11 cellular contexts compared by ENCODE assay signal in genomic region chr7:28684729-28685211, GRCh38.
DNase-seq lines count a peak whose midpoint lies in the region; ATAC-seq and TF ChIP-seq lines count a peak whose summit lies in the region.
"Had no signal": no experiment of that assay in that cellular context is flagged by ENCODE, and none has a peak within 500 bp of the region (broad histone marks: within the 10 kb centered on the region; RNA-seq: fewer than 3 reads in every experiment).

No MANE protein-coding gene starts in this region.

- H2BK15ac ChIP-seq in IMR-90 (ENCODE audit: low read depth, low read length) (peak overlapping the region; percentile 3; the same call in 1 of the 3 replicates), neuronal stem cell (ENCODE audit: low read length) (no peak overlapping the region)

- H4K20me1 ChIP-seq in IMR-90 (ENCODE audit: insufficient read depth, low read length) = no peaks in the 10 kb centered on the region
- no peaks in the 10 kb centered on the region for H4K20me1 ChIP-seq in mammary epithelial cell (ENCODE audit: insufficient read depth, low read length)

- peaks cover 22% of the 10 kb centered on the region for H3K79me2 ChIP-seq in mammary epithelial cell (ENCODE audit: insufficient read depth, low read length)

- POLR2A ChIA-PET in IMR-90 (lab: Charles Lee; ENCODE audit: unreplicated experiment) = no interaction called here

- H3K36me3 ChIP-seq in IMR-90 (ENCODE audit: control insufficient read depth, insufficient read depth, low read length) = no peaks in the 10 kb centered on the region
- no peaks in the 10 kb centered on the region for H3K36me3 ChIP-seq in mammary epithelial cell (ENCODE audit: insufficient read depth, low read length)
- H3K36me3 ChIP-seq in neuronal stem cell (replicated peaks in 1 of 2; ENCODE audit: control insufficient read depth in 2 of 2, insufficient read depth in 2 of 2, low read length in 2 of 2) = no peaks in the 10 kb centered on the region
- H3K36me3 ChIP-seq: ovary had no signal

- BruUV-seq in IMR-90 (replicated peaks; lab: Mats Ljungman, UMichigan) (no TSS peak), mammary epithelial cell (replicated peaks; lab: Mats Ljungman, UMichigan) (no TSS peak)

- H3K9me3 ChIP-seq in IMR-90 (ENCODE audit: control insufficient read depth, insufficient read depth, low read length) = no peaks in the 10 kb centered on the region
- no peaks in the 10 kb centered on the region for H3K9me3 ChIP-seq in mammary epithelial cell (replicated peaks; ENCODE audit: insufficient read depth, low read length)
- no peaks in the 10 kb centered on the region for H3K9me3 ChIP-seq in neuronal stem cell (replicated peaks in 1 of 2; ENCODE audit: control insufficient read depth in 2 of 2, insufficient read depth in 1 of 2, low read depth in 1 of 2, low read length in 2 of 2)
- H3K9me3 ChIP-seq: ovary had no signal

- H2BK120ac ChIP-seq in IMR-90 (ENCODE audit: low read depth, low read length) (no peak overlapping the region), neuronal stem cell (ENCODE audit: low read depth, low read length) (no peak overlapping the region)

- H3K4me2 ChIP-seq in IMR-90 (ENCODE audit: low read depth, low read length) (no peak overlapping the region), mammary epithelial cell (ENCODE audit: insufficient read depth, low read depth, low read length) (no peak overlapping the region), neuronal stem cell (ENCODE audit: insufficient read depth, low read length, poor library complexity, severe bottlenecking) (no peak overlapping the region)

- no peak overlapping the region for H3K14ac ChIP-seq in IMR-90 (replicated peaks; ENCODE audit: low read depth, low read length)
- no peak overlapping the region for H3K14ac ChIP-seq in neuronal stem cell (ENCODE audit: low read length)

- intact Hi-C loops in IMR-90 (cut with micrococcal nuclease) = loop anchor here (1.0 to 5.0 kb wide), 2 partner anchors 37 to 386 kb away; no protein-coding TSS in a partner anchor
- intact Hi-C loops in mammary epithelial cell (cut with micrococcal nuclease) = loop anchor here (5.0 kb wide), 1 partner anchor 173 kb away; no protein-coding TSS in a partner anchor

- ATAC-seq in IMR-90 (ENCODE audit: low read depth) (no peak), HG02938 (IDR thresholded peaks at IDR 0.05; ENCODE audit: unreplicated experiment) (no peak), HG03342 (IDR thresholded peaks at IDR 0.05; ENCODE audit: unreplicated experiment) (no peak), GM21526 (IDR thresholded peaks at IDR 0.05; ENCODE audit: low FRiP score, unreplicated experiment) (no peak), HG02610 (IDR thresholded peaks at IDR 0.05; ENCODE audit: unreplicated experiment) (no peak)

- dilution Hi-C loops in IMR-90 (cut with HindIII; ENCODE audit: low sequenced_read_pairs, unreplicated experiment) (no loop called here), mammary epithelial cell (cut with HindIII; ENCODE audit: low sequenced_read_pairs) (no loop called here)

- H2AK9ac ChIP-seq in IMR-90 (replicated peaks; ENCODE audit: low read depth, low read length, poor library complexity) = no peak overlapping the region

- H3K23ac ChIP-seq in IMR-90 (ENCODE audit: low read depth, low read length) = no peak overlapping the region
- H3K23ac ChIP-seq in neuronal stem cell (ENCODE audit: low read depth, low read length, poor library complexity) = no peak overlapping the region

- H3K4me1 ChIP-seq in IMR-90 (ENCODE audit: control insufficient read depth, insufficient read depth, low read length) = peaks cover 4% of the 10 kb centered on the region
- peaks cover 25% of the 10 kb centered on the region for H3K4me1 ChIP-seq in mammary epithelial cell (ENCODE audit: insufficient read depth, low read length)
- peaks cover 20 to 26% of the 10 kb centered on the region in 2 donors for H3K4me1 ChIP-seq in neuronal stem cell (ENCODE audit: control insufficient read depth in 2 of 2, insufficient read depth in 1 of 2, low read depth in 1 of 2, low read length in 2 of 2)

- in situ Hi-C loops in IMR-90 (cut with MboI; ENCODE audit: low sequenced_read_pairs) = no loop called here
- in situ Hi-C loops in mammary epithelial cell (cut with MboI; ENCODE audit: low sequenced_read_pairs in 2 of 2) = no loop called here

- no peak overlapping the region for H2AK5ac ChIP-seq in IMR-90 (ENCODE audit: low read depth, low read length)
- H2AK5ac ChIP-seq in neuronal stem cell (ENCODE audit: low read depth, low read length) = no peak overlapping the region

- peak overlapping the region; percentile 20; the same call in 1 of the 2 replicates for H3K4ac ChIP-seq in IMR-90 (ENCODE audit: low read depth, low read length)
- H3K4ac ChIP-seq in neuronal stem cell (ENCODE audit: low read length) = no peak overlapping the region

- no peak overlapping the region for H2BK12ac ChIP-seq in neuronal stem cell (ENCODE audit: low read length)

- H3K27ac ChIP-seq in IMR-90 (ENCODE audit: insufficient read depth, low read length) (no peak overlapping the region), mammary epithelial cell (ENCODE audit: insufficient read depth, low read depth, low read length) (peak overlapping the region; percentile 98), neuronal stem cell (replicated peaks; ENCODE audit: low read length) (peak overlapping the region; percentile 90)
- H3K27ac ChIP-seq: ovary had no signal

- DNase-seq in GM10266 (ENCODE audit: extremely low spot score) (peak; percentile 11), IMR-90 (no peak), mammary epithelial cell (no peak), neuronal stem cell (ENCODE audit: low spot score) (no peak)
- DNase-seq: activated naive CD8-positive, alpha-beta T cell treated with anti-CD3 and anti-CD28 coated beads, Interleukin-2, amount 10 ng/mL, durations not matched to agents 7 days and 5 days; NCI-H1930 had no signal

- H3K9me1 ChIP-seq in IMR-90 (ENCODE audit: insufficient read depth, low read length) = no peaks in the 10 kb centered on the region

- TF ChIP-seq RAD21 in IMR-90 (IDR thresholded peaks at IDR 0.05; ENCODE audit: low read length) = no peak

- H4K8ac ChIP-seq in IMR-90 (ENCODE audit: low read depth in 2 of 2, low read length in 2 of 2) (no peak overlapping the region), neuronal stem cell (ENCODE audit: low read depth, low read length) (no peak overlapping the region)

- H2AFZ ChIP-seq in IMR-90 (replicated peaks; ENCODE audit: low read length, poor library complexity) (no peak overlapping the region), mammary epithelial cell (ENCODE audit: low read depth, low read length) (peak overlapping the region; percentile 49), neuronal stem cell (ENCODE audit: low read length) (no peak overlapping the region)

- no peak overlapping the region for H2BK5ac ChIP-seq in IMR-90 (ENCODE audit: low read depth, low read length, poor library complexity, severe bottlenecking)
- no peak overlapping the region for H2BK5ac ChIP-seq in neuronal stem cell (ENCODE audit: low read length)

- TF ChIP-seq CTCF in GM10266 (IDR thresholded peaks at IDR 0.05; ENCODE audit: control insufficient read depth, insufficient read depth, low read depth, missing control alignments) (no peak), IMR-90 (conservative IDR thresholded peaks at IDR 0.05; ENCODE audit: low read depth, low read length) (no peak), mammary epithelial cell (conservative IDR thresholded peaks at IDR 0.05 in 1 of 2, IDR thresholded peaks at IDR 0.05 in 1 of 2; ENCODE audit: extremely low read depth in 1 of 2, insufficient read depth in 1 of 2, low read depth in 1 of 2, low read length in 2 of 2) (no peak)

- H3K18ac ChIP-seq in IMR-90 (ENCODE audit: low read depth, low read length) = no peak overlapping the region
- H3K18ac ChIP-seq in neuronal stem cell (ENCODE audit: low read length) = peak overlapping the region; percentile 34

- H3K4me3 ChIP-seq in IMR-90 (ENCODE audit: insufficient read depth, low read depth, low read length) (no peak overlapping the region), mammary epithelial cell (replicated peaks in 1 of 3; ENCODE audit: insufficient read depth in 1 of 3, low read depth in 2 of 3, low read length in 3 of 3) (no peak overlapping the region), neuronal stem cell (ENCODE audit: low read length in 2 of 2) (no peak overlapping the region)
- H3K4me3 ChIP-seq: ovary had no signal

- CTCF ChIA-PET in IMR-90 (lab: Yijun Ruan, JAX) = interaction anchor here (1.0 kb wide), 1 partner anchor 167 kb away, joined by 3 read pairs; no protein-coding TSS in a partner anchor
- CTCF ChIA-PET in mammary epithelial cell (lab: Charles Lee; ENCODE audit: low non-redundant PET) = no interaction called here

- 80% methylated on average over 1 of the region's 5 CpGs; no CpG with 5 or more reads in 1 of the 2 experiments for WGBS in IMR-90 (ENCODE audit: extremely low coverage in 2 of 2, insufficient read length in 1 of 2), 2 experiments
- 48% methylated on average over 5 of the region's 5 CpGs for WGBS in mammary epithelial cell (ENCODE audit: low coverage, missing lambda C conversion rate)
- WGBS in neuronal stem cell (ENCODE audit: extremely low coverage in 2 of 2, insufficient read length in 2 of 2, insufficient replicate concordance in 1 of 2), 2 donors = no CpG with 5 or more reads among the region's 5 CpGs

- no peak overlapping the region for H2BK20ac ChIP-seq in IMR-90 (ENCODE audit: low read depth, low read length)

- H4K91ac ChIP-seq in IMR-90 (ENCODE audit: insufficient read depth, low read depth, low read length) = no peak overlapping the region
- no peak overlapping the region for H4K91ac ChIP-seq in neuronal stem cell (ENCODE audit: low read depth, low read length, poor library complexity)

- no peak for TF ChIP-seq POLR2A in IMR-90 (IDR thresholded peaks at IDR 0.05; ENCODE audit: low read depth, low read length)

- no peak overlapping the region for H3K9ac ChIP-seq in IMR-90 (ENCODE audit: low read depth, low read length)
- H3K9ac ChIP-seq in mammary epithelial cell (ENCODE audit: insufficient read depth, low read length) = no peak overlapping the region
- no peak overlapping the region for H3K9ac ChIP-seq in neuronal stem cell (ENCODE audit: low read depth, low read length, poor library complexity)

- H3K79me1 ChIP-seq in IMR-90 (ENCODE audit: low read depth in 1 of 2, low read length in 2 of 2) (0 out of 4 replicates have a peak, but pooled peaks cover 0 to under 1% of the 10 kb centered on the region in 2 experiments), neuronal stem cell (ENCODE audit: low read depth, low read length) (no peaks in the 10 kb centered on the region)

- no peak overlapping the region for H3K56ac ChIP-seq in IMR-90 (ENCODE audit: extremely low read depth, insufficient read depth, low read length)

- H4K5ac ChIP-seq in IMR-90 (ENCODE audit: low read depth, low read length) = no peak overlapping the region

- H3K27me3 ChIP-seq in IMR-90 (ENCODE audit: control insufficient read depth, insufficient read depth, low read length) (no peaks in the 10 kb centered on the region), mammary epithelial cell (ENCODE audit: insufficient read depth, low read length) (no peaks in the 10 kb centered on the region), neuronal stem cell (ENCODE audit: control insufficient read depth in 3 of 3, insufficient read depth in 3 of 3, low read depth in 1 of 3, low read length in 3 of 3) (no peaks in the 10 kb centered on the region)
- H3K27me3 ChIP-seq: ovary had no signal

TF ChIP-seq in IMR-90, 13 proteins besides CTCF, POLR2A, EP300 and RAD21 (continues in another document):
- TF ChIP-seq RFX5 (IDR thresholded peaks at IDR 0.05; ENCODE audit: low read depth, low read length) (no peak), NFE2L2 (IDR thresholded peaks at IDR 0.05; ENCODE audit: low read depth, low read length) (no peak)
